16 cellular contexts compared by ENCODE assay signal in genomic region chr1:37755290-37755689, GRCh38. TPM values are rescaled to one million over a fixed set of nuclear protein-coding genes. Genes with fewer than 3 reads are reported as not detected.
A peak's percentile ranks its signal among the peaks of the same experiment; 100 is the strongest.
DNase-seq lines count a peak whose midpoint lies in the region; ATAC-seq and TF ChIP-seq lines count a peak whose summit lies in the region.
"Had no signal": no experiment of that assay in that cellular context is flagged by ENCODE, and none has a peak within 500 bp of the region (broad histone marks: within the 10 kb centered on the region; RNA-seq: fewer than 3 reads in every experiment).

No MANE protein-coding gene starts in this region.

- no peak overlapping the region for H3K4me3 ChIP-seq in upper lobe of right lung
- H3K4me3 ChIP-seq: esophagus squamous epithelium, right atrium auricular region had no signal

- intact Hi-C loops in upper lobe of right lung (cut with DNase I) = no loop called here

- ATAC-seq in upper lobe of right lung (peak; percentile 14), GM19023 (IDR thresholded peaks at IDR 0.05; ENCODE audit: unreplicated experiment) (no peak)

- no peak for TF ChIP-seq CTCF in upper lobe of right lung (IDR thresholded peaks at IDR 0.05)

- H3K4me1 ChIP-seq in upper lobe of right lung = peaks cover 5% of the 10 kb centered on the region
- H3K4me1 ChIP-seq: right atrium auricular region had no signal

- H3K27ac ChIP-seq in epithelial cell of prostate (no peak overlapping the region), upper lobe of right lung (no peak overlapping the region)
- H3K27ac ChIP-seq: esophagus squamous epithelium, right atrium auricular region had no signal

- H3K36me3 ChIP-seq in upper lobe of right lung = no peaks in the 10 kb centered on the region
- H3K36me3 ChIP-seq: esophagus squamous epithelium, right atrium auricular region had no signal

- H3K9me3 ChIP-seq in upper lobe of right lung = no peaks in the 10 kb centered on the region
- H3K9me3 ChIP-seq: esophagus squamous epithelium, right atrium auricular region had no signal

- H3K27me3 ChIP-seq in upper lobe of right lung = peaks cover 68% of the 10 kb centered on the region

- DNase-seq in DMS79 treated with DMSO at 0.1 percent for 48 hours (lab: John Stamatoyannopoulos, UW) (peak; percentile 5), DMS79 (lab: John Stamatoyannopoulos, UW) (no peak), epithelial cell of prostate (ENCODE audit: low read depth, low spot score) (peak; percentile 65), upper lobe of right lung (no peak), NCI-H774 (lab: John Stamatoyannopoulos, UW) (no peak)
- DNase-seq in stimulated activated CD4-positive, alpha-beta T cell treated with anti-CD3 and anti-CD28 coated beads, Interleukin-1b, Interleukin-23, amount 100 ng/mL, for 48 hours = peak; percentile 50
- no peak for DNase-seq in stimulated activated CD4-positive, alpha-beta T cell treated with anti-CD3 and anti-CD28 coated beads, Interleukin-4, amount 100 ng/mL, for 1 hour
- DNase-seq: 8988T, esophagus squamous epithelium, Kasumi-1, naive B cell, NCI-H1694 treated with DMSO at 0.1 percent for 48 hours had no signal

RNA-seq across cellular contexts. Expression of gene EPHA10, which starts 9.6 kb away (rescaled TPM):
- 1.4 TPM for total RNA-seq in upper lobe of right lung
- total RNA-seq: subcutaneous adipose tissue; T-helper 2 cell treated with Interferon-gamma antibody and Interleukin-4, amounts not matched to agents 100 ng/mL and 5 ng/mL, for 36 hours had no signal

RNA-seq across cellular contexts. Expression of gene MANEAL, which starts 38.4 kb away (rescaled TPM):
- total RNA-seq in upper lobe of right lung = 6.9 TPM

RNA-seq across cellular contexts. Expression of gene C1orf122, which starts 52.3 kb away (rescaled TPM):
- total RNA-seq in upper lobe of right lung = 29.7 TPM

RNA-seq across cellular contexts. Expression of gene YRDC, which starts 52.7 kb away (rescaled TPM):
- 14.8 TPM for total RNA-seq in upper lobe of right lung

Comparison
In these comparisons a context has a peak if more than half of its experiments do, and no peak if none do; other contexts are left out.
1. DNase-seq: peak in DMS79 treated with DMSO at 0.1 percent for 48 hours (single experiment), stimulated activated CD4-positive, alpha-beta T cell treated with anti-CD3 and anti-CD28 coated beads, Interleukin-1b, Interleukin-23, amount 100 ng/mL, for 48 hours (single experiment) and epithelial cell of prostate (single experiment); none in DMS79 (single experiment), stimulated activated CD4-positive, alpha-beta T cell treated with anti-CD3 and anti-CD28 coated beads, Interleukin-4, amount 100 ng/mL, for 1 hour (single experiment), upper lobe of right lung (single experiment) and NCI-H774 (single experiment).